Comparison of ENCODE assay signal across 26 cellular contexts in genomic region chr5:127396490-127397155, GRCh38.
DNase-seq lines count a peak whose midpoint lies in the region; ATAC-seq and TF ChIP-seq lines count a peak whose summit lies in the region.
"Had no signal": no experiment of that assay in that cellular context is flagged by ENCODE, and none has a peak within 500 bp of the region (broad histone marks: within the 10 kb centered on the region; RNA-seq: fewer than 3 reads in every experiment).

No MANE protein-coding gene starts in this region.

- H3K4me1 ChIP-seq in endodermal cell (ENCODE audit: control insufficient read depth, insufficient read depth, low read length) (peaks cover 5% of the 10 kb centered on the region), neural progenitor cell (peaks cover 33% of the 10 kb centered on the region), gastroesophageal sphincter (no peaks in the 10 kb centered on the region)
- H3K4me1 ChIP-seq: BE2C, breast epithelium, foreskin keratinocyte, psoas muscle, tibial artery had no signal

- H3K9ac ChIP-seq in endodermal cell (ENCODE audit: extremely low read depth, low read length, poor library complexity, severe bottlenecking) (no peak overlapping the region), neural progenitor cell (no peak overlapping the region)

- intact Hi-C loops in CD14-positive monocyte (cut with micrococcal nuclease) = no loop called here

- H3K9me3 ChIP-seq in endodermal cell (ENCODE audit: control insufficient read depth, low read length) (no peaks in the 10 kb centered on the region), neural progenitor cell (ENCODE audit: low read depth) (no peaks in the 10 kb centered on the region), gastroesophageal sphincter (no peaks in the 10 kb centered on the region)
- H3K9me3 ChIP-seq: BE2C, breast epithelium, neutrophil, psoas muscle, tibial artery had no signal

- no peak for DNase-seq in GM10266 (ENCODE audit: extremely low spot score)
- peak; percentile 13 for DNase-seq in HuH-7 (ENCODE audit: low spot score)
- peak; percentile 59 for DNase-seq in endodermal cell
- peak; percentile 29 for DNase-seq in neural progenitor cell (ENCODE audit: low spot score)
- no peak for DNase-seq in CD14-positive monocyte (ENCODE audit: low spot score)
- no peak for DNase-seq in T-helper 2 cell
- DNase-seq: ACHN; activated CD4-positive, alpha-beta T cell treated with anti-CD3 and anti-CD28 coated beads, Interleukin-2, amount 10 ng/mL, durations not matched to agents 24 days and 14 days; activated naive CD4-positive, alpha-beta T cell treated with anti-CD3 and anti-CD28 coated beads for 36 hours; activated T-cell treated with anti-CD3 and anti-CD28 coated beads, Interleukin-2, amount 50 U/mL, for 48 hours; BE2C; effector CD8-positive, alpha-beta T cell; foreskin keratinocyte; left cardiac atrium; NCI-H1436; NCI-H2107; NCI-H774; psoas muscle; stimulated activated naive CD8-positive, alpha-beta T cell treated with anti-CD3 and anti-CD28 coated beads, Interleukin-15, Interleukin-2, amounts not matched to agents 100 U/mL and 50 U/mL, for 24 hours; T-helper 17 cell; tibial artery had no signal

- no peak overlapping the region for H2AFZ ChIP-seq in neural progenitor cell (replicated peaks)

- H3K9me3 Mint-ChIP-seq in endodermal cell (no peaks in the 10 kb centered on the region), neural progenitor cell (no peaks in the 10 kb centered on the region), CD14-positive monocyte (no peaks in the 10 kb centered on the region)
- H3K9me3 Mint-ChIP-seq: activated CD4-positive, alpha-beta T cell treated with anti-CD3 and anti-CD28 coated beads, Interleukin-2, amount 10 ng/mL, durations not matched to agents 24 days and 14 days; activated naive CD4-positive, alpha-beta T cell treated with anti-CD3 and anti-CD28 coated beads for 36 hours had no signal

- no peak for TF ChIP-seq POLR2A in gastroesophageal sphincter (IDR thresholded peaks at IDR 0.05)

- H3K79me2 ChIP-seq in neural progenitor cell (ENCODE audit: low read depth) = no peaks in the 10 kb centered on the region

- H3K36me3 ChIP-seq in endodermal cell (ENCODE audit: control insufficient read depth, insufficient read depth, low read length) = peaks cover 8% of the 10 kb centered on the region
- no peaks in the 10 kb centered on the region for H3K36me3 ChIP-seq in neural progenitor cell
- H3K36me3 ChIP-seq in gastroesophageal sphincter = no peaks in the 10 kb centered on the region
- H3K36me3 ChIP-seq: BE2C, breast epithelium, neutrophil, tibial artery had no signal

- H3K27me3 Mint-ChIP-seq in endodermal cell (ENCODE audit: insufficient read depth) (no peaks in the 10 kb centered on the region), neural progenitor cell (ENCODE audit: insufficient read depth, low read depth) (no peaks in the 10 kb centered on the region), CD14-positive monocyte (ENCODE audit: low read depth in 3 of 3) (peaks cover 0 to 1% (median 0%) of the 10 kb centered on the region in 3 donors)

- peaks cover 25% of the 10 kb centered on the region for H3K4me1 Mint-ChIP-seq in endodermal cell
- peaks cover 14% of the 10 kb centered on the region for H3K4me1 Mint-ChIP-seq in neural progenitor cell
- H3K4me1 Mint-ChIP-seq in CD14-positive monocyte = peaks cover 27% of the 10 kb centered on the region
- H3K4me1 Mint-ChIP-seq: activated CD4-positive, alpha-beta T cell treated with anti-CD3 and anti-CD28 coated beads, Interleukin-2, amount 10 ng/mL, durations not matched to agents 24 days and 14 days had no signal

- WGBS in endodermal cell (ENCODE audit: insufficient coverage in 1 of 2, insufficient read length in 1 of 2), 2 experiments = 89 to 92% methylated on average over 8 to 15 of the region's 15 CpGs
- WGBS in gastroesophageal sphincter (ENCODE audit: low coverage in 1 of 2), 2 donors = 80 to 90% methylated on average over 1 to 3 of the region's 15 CpGs

- no peak overlapping the region for H3K27ac ChIP-seq in endodermal cell (ENCODE audit: low read depth, low read length)
- no peak overlapping the region for H3K27ac ChIP-seq in neural progenitor cell
- no peak overlapping the region for H3K27ac ChIP-seq in gastroesophageal sphincter
- H3K27ac ChIP-seq: breast epithelium, foreskin keratinocyte, neutrophil, psoas muscle, SK-N-MC, tibial artery had no signal

- TF ChIP-seq EP300 in gastroesophageal sphincter (IDR thresholded peaks at IDR 0.05) = no peak

- no peak overlapping the region for H3K4me2 ChIP-seq in neural progenitor cell

- H3K36me3 Mint-ChIP-seq in endodermal cell (ENCODE audit: low read depth) (peaks cover 3% of the 10 kb centered on the region), neural progenitor cell (peaks cover 18% of the 10 kb centered on the region), CD14-positive monocyte (no peaks in the 10 kb centered on the region)

- TF ChIP-seq CTCF in GM10266 (IDR thresholded peaks at IDR 0.05; ENCODE audit: control insufficient read depth, insufficient read depth, low read depth, missing control alignments) (peak; percentile 15), endodermal cell (conservative IDR thresholded peaks at IDR 0.05) (peak; percentile 67), neural progenitor cell (IDR thresholded peaks at IDR 0.05) (peak; percentile 41), gastroesophageal sphincter (IDR thresholded peaks at IDR 0.05) (no peak), CD14-positive monocyte (IDR thresholded peaks at IDR 0.05) (no peak)

- H3K27ac Mint-ChIP-seq in endodermal cell (no peak overlapping the region), neural progenitor cell (no peak overlapping the region), CD14-positive monocyte (no peak overlapping the region)
- H3K27ac Mint-ChIP-seq: activated CD4-positive, alpha-beta T cell treated with anti-CD3 and anti-CD28 coated beads, Interleukin-2, amount 10 ng/mL, durations not matched to agents 24 days and 14 days; activated naive CD4-positive, alpha-beta T cell treated with anti-CD3 and anti-CD28 coated beads for 36 hours; T-helper 17 cell had no signal

- H3K27me3 ChIP-seq in endodermal cell (ENCODE audit: control insufficient read depth, insufficient read depth, low read length, poor library complexity, severe bottlenecking) (no peaks in the 10 kb centered on the region), neural progenitor cell (peaks cover 9% of the 10 kb centered on the region), gastroesophageal sphincter (no peaks in the 10 kb centered on the region)
- H3K27me3 ChIP-seq: breast epithelium, neutrophil, tibial artery had no signal

- no peaks in the 10 kb centered on the region for H3F3A ChIP-seq in neural progenitor cell (ENCODE audit: low read depth)

- no peak for ATAC-seq in gastroesophageal sphincter
- no peak for ATAC-seq in GM19035 (IDR thresholded peaks at IDR 0.05; ENCODE audit: unreplicated experiment)
- ATAC-seq: foreskin keratinocyte; left cardiac atrium; psoas muscle; stimulated activated naive CD8-positive, alpha-beta T cell treated with anti-CD3 and anti-CD28 coated beads, Interleukin-15, Interleukin-2, amounts not matched to agents 100 U/mL and 50 U/mL, for 24 hours; T-helper 17 cell had no signal

- H3K4me3 ChIP-seq in endodermal cell (ENCODE audit: low read length) (no peak overlapping the region), neural progenitor cell (no peak overlapping the region), gastroesophageal sphincter (no peak overlapping the region)
- H3K4me3 ChIP-seq: breast epithelium, psoas muscle, SK-N-MC, tibial artery had no signal

- H3K4me3 Mint-ChIP-seq in endodermal cell (no peak overlapping the region), neural progenitor cell (no peak overlapping the region), CD14-positive monocyte (no peak overlapping the region)
- H3K4me3 Mint-ChIP-seq: activated CD4-positive, alpha-beta T cell treated with anti-CD3 and anti-CD28 coated beads, Interleukin-2, amount 10 ng/mL, durations not matched to agents 24 days and 14 days; activated naive CD4-positive, alpha-beta T cell treated with anti-CD3 and anti-CD28 coated beads for 36 hours; T-helper 17 cell had no signal

- no peaks in the 10 kb centered on the region for H4K20me1 ChIP-seq in neural progenitor cell (ENCODE audit: low read depth)

Comparison
In these comparisons a context has a peak if more than half of its experiments do, and no peak if none do; other contexts are left out.
1. DNase-seq: peak in HuH-7 (single experiment), endodermal cell (single experiment) and neural progenitor cell (single experiment); none in GM10266 (single experiment), CD14-positive monocyte (single experiment) and T-helper 2 cell (0 of 5).
2. CTCF ChIP-seq: peak in GM10266 (single experiment), endodermal cell (single experiment) and neural progenitor cell (single experiment); none in gastroesophageal sphincter (0 of 4) and CD14-positive monocyte (single experiment).